ENCODE assay signal across 1 cellular context in the genomic region with DNA sequence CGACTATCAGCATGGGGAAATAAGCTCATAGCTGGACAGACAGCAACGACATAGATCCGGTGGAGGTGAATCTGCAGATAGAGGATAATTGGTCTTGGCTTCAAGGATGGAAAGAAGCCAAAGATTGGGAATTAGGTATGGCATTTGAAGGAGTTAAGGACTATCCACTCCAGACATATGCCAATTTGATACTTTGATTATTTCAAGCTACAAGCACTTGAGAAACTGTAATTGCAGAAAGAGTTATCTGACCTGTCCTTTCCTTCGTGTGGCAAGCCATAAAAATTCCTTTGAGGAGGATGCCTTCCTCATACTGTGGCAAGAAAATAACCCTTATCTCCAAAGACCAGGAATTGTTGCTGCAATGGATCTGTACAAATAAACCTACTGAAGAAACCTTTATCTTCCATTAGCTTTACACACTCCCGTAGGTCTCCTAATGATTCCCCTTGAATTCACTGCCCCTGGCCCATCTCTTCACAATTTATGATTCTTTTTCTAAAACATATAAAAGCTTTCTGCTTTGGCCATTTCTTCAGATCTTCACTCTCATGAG.
TF ChIP-seq lines count a peak whose summit lies in the region.

No MANE protein-coding gene starts in this region.

TF ChIP-seq in K562, 482 proteins besides CTCF, POLR2A, EP300 and RAD21 (continued from another document and continues in another):
- TF ChIP-seq, protein P1, sequence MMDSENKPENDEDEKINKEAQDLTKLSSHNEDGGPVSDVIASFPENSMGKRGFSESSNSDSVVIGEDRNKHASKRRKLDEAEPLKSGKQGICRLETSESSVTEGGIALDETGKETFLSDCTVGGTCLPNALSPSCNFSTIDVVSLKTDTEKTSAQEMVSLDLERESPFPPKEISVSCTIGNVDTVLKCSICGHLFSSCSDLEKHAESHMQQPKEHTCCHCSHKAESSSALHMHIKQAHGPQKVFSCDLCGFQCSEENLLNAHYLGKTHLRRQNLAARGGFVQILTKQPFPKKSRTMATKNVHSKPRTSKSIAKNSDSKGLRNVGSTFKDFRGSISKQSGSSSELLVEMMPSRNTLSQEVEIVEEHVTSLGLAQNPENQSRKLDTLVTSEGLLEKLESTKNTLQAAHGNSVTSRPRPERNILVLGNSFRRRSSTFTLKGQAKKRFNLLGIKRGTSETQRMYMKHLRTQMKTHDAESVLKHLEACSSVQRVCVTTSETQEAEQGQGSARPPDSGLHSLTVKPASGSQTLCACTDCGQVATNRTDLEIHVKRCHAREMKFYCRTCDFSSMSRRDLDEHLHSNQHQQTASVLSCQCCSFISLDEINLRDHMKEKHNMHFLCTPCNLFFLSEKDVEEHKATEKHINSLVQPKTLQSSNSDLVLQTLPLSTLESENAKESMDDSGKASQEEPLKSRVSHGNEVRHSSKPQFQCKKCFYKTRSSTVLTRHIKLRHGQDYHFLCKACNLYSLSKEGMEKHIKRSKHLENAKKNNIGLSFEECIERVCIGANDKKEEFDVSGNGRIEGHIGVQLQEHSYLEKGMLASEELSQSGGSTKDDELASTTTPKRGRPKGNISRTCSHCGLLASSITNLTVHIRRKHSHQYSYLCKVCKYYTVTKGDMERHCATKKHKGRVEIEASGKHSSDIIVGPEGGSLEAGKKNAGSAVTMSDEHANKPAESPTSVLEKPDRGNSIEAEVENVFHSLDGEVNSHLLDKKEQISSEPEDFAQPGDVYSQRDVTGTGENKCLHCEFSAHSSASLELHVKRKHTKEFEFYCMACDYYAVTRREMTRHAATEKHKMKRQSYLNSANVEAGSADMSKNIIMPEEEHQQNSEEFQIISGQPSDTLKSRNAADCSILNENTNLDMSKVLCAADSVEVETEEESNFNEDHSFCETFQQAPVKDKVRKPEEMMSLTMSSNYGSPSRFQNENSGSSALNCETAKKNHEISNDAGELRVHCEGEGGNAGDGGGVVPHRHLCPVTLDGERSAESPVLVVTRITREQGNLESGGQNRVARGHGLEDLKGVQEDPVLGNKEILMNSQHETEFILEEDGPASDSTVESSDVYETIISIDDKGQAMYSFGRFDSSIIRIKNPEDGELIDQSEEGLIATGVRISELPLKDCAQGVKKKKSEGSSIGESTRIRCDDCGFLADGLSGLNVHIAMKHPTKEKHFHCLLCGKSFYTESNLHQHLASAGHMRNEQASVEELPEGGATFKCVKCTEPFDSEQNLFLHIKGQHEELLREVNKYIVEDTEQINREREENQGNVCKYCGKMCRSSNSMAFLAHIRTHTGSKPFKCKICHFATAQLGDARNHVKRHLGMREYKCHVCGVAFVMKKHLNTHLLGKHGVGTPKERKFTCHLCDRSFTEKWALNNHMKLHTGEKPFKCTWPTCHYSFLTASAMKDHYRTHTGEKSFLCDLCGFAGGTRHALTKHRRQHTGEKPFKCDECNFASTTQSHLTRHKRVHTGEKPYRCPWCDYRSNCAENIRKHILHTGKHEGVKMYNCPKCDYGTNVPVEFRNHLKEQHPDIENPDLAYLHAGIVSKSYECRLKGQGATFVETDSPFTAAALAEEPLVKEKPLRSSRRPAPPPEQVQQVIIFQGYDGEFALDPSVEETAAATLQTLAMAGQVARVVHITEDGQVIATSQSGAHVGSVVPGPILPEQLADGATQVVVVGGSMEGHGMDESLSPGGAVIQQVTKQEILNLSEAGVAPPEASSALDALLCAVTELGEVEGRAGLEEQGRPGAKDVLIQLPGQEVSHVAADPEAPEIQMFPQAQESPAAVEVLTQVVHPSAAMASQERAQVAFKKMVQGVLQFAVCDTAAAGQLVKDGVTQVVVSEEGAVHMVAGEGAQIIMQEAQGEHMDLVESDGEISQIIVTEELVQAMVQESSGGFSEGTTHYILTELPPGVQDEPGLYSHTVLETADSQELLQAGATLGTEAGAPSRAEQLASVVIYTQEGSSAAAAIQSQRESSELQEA (IDR thresholded peaks at IDR 0.05; ENCODE audit: low read depth) = no peak
- TF ChIP-seq ASH1L (IDR thresholded peaks at IDR 0.05; ENCODE audit: borderline replicate concordance, low read depth, partially characterized antibody) = no peak
- TF ChIP-seq ARNT (IDR thresholded peaks at IDR 0.05) = no peak
- no peak for TF ChIP-seq CBX3 (IDR thresholded peaks at IDR 0.05; ENCODE audit: borderline replicate concordance in 1 of 2, low read length in 2 of 2)
- peak; percentile 84 for TF ChIP-seq CBFA2T3 (IDR thresholded peaks at IDR 0.05)
- peak; percentile 73 for TF ChIP-seq CBFA2T2 (conservative IDR thresholded peaks at IDR 0.05)
- TF ChIP-seq SREBF1 (IDR thresholded peaks at IDR 0.05; ENCODE audit: borderline replicate concordance, low read depth, low read length) = no peak
- no peak for TF ChIP-seq HMG20A (CRISPR knock-in tag; conservative IDR thresholded peaks at IDR 0.05)
- TF ChIP-seq PTRF (tag; IDR thresholded peaks at IDR 0.05) = no peak
- TF ChIP-seq, protein P2, sequence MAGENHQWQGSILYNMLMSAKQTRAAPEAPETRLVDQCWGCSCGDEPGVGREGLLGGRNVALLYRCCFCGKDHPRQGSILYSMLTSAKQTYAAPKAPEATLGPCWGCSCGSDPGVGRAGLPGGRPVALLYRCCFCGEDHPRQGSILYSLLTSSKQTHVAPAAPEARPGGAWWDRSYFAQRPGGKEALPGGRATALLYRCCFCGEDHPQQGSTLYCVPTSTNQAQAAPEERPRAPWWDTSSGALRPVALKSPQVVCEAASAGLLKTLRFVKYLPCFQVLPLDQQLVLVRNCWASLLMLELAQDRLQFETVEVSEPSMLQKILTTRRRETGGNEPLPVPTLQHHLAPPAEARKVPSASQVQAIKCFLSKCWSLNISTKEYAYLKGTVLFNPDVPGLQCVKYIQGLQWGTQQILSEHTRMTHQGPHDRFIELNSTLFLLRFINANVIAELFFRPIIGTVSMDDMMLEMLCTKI (IDR thresholded peaks at IDR 0.05; ENCODE audit: partially characterized antibody) = no peak
- no peak for TF ChIP-seq HDAC6 (IDR thresholded peaks at IDR 0.05; ENCODE audit: low read depth, low read length)
- no peak for TF ChIP-seq LEF1 (IDR thresholded peaks at IDR 0.05)
- no peak for TF ChIP-seq ZNF24 (IDR thresholded peaks at IDR 0.05)
- peak; percentile 77 for TF ChIP-seq TCF3 (CRISPR knock-in tag; IDR thresholded peaks at IDR 0.05)
- no peak for TF ChIP-seq EP400 (IDR thresholded peaks at IDR 0.05)
- peak; percentile 72 for TF ChIP-seq CEBPB (tag; IDR thresholded peaks at IDR 0.05)
- peak; percentile 22; the same call in 1 of the 2 replicates for TF ChIP-seq FOSL1 (tag; conservative IDR thresholded peaks at IDR 0.05)
- TF ChIP-seq SMC3 (conservative IDR thresholded peaks at IDR 0.05; ENCODE audit: insufficient read depth, low read depth, low read length) = no peak
- TF ChIP-seq, protein P3, sequence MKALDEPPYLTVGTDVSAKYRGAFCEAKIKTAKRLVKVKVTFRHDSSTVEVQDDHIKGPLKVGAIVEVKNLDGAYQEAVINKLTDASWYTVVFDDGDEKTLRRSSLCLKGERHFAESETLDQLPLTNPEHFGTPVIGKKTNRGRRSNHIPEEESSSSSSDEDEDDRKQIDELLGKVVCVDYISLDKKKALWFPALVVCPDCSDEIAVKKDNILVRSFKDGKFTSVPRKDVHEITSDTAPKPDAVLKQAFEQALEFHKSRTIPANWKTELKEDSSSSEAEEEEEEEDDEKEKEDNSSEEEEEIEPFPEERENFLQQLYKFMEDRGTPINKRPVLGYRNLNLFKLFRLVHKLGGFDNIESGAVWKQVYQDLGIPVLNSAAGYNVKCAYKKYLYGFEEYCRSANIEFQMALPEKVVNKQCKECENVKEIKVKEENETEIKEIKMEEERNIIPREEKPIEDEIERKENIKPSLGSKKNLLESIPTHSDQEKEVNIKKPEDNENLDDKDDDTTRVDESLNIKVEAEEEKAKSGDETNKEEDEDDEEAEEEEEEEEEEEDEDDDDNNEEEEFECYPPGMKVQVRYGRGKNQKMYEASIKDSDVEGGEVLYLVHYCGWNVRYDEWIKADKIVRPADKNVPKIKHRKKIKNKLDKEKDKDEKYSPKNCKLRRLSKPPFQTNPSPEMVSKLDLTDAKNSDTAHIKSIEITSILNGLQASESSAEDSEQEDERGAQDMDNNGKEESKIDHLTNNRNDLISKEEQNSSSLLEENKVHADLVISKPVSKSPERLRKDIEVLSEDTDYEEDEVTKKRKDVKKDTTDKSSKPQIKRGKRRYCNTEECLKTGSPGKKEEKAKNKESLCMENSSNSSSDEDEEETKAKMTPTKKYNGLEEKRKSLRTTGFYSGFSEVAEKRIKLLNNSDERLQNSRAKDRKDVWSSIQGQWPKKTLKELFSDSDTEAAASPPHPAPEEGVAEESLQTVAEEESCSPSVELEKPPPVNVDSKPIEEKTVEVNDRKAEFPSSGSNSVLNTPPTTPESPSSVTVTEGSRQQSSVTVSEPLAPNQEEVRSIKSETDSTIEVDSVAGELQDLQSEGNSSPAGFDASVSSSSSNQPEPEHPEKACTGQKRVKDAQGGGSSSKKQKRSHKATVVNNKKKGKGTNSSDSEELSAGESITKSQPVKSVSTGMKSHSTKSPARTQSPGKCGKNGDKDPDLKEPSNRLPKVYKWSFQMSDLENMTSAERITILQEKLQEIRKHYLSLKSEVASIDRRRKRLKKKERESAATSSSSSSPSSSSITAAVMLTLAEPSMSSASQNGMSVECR (CRISPR knock-in tag; IDR thresholded peaks at IDR 0.05) = no peak
- TF ChIP-seq, protein P4, sequence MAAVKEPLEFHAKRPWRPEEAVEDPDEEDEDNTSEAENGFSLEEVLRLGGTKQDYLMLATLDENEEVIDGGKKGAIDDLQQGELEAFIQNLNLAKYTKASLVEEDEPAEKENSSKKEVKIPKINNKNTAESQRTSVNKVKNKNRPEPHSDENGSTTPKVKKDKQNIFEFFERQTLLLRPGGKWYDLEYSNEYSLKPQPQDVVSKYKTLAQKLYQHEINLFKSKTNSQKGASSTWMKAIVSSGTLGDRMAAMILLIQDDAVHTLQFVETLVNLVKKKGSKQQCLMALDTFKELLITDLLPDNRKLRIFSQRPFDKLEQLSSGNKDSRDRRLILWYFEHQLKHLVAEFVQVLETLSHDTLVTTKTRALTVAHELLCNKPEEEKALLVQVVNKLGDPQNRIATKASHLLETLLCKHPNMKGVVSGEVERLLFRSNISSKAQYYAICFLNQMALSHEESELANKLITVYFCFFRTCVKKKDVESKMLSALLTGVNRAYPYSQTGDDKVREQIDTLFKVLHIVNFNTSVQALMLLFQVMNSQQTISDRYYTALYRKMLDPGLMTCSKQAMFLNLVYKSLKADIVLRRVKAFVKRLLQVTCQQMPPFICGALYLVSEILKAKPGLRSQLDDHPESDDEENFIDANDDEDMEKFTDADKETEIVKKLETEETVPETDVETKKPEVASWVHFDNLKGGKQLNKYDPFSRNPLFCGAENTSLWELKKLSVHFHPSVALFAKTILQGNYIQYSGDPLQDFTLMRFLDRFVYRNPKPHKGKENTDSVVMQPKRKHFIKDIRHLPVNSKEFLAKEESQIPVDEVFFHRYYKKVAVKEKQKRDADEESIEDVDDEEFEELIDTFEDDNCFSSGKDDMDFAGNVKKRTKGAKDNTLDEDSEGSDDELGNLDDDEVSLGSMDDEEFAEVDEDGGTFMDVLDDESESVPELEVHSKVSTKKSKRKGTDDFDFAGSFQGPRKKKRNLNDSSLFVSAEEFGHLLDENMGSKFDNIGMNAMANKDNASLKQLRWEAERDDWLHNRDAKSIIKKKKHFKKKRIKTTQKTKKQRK (IDR thresholded peaks at IDR 0.05; ENCODE audit: borderline replicate concordance, low read depth, low read length) = no peak
- no peak for TF ChIP-seq SMAD1 (IDR thresholded peaks at IDR 0.05; ENCODE audit: low read depth, low read length, partially characterized antibody)
- no peak for TF ChIP-seq MEF2A (IDR thresholded peaks at IDR 0.05; ENCODE audit: control insufficient read depth, low read depth, low read length)
- TF ChIP-seq, protein P5, sequence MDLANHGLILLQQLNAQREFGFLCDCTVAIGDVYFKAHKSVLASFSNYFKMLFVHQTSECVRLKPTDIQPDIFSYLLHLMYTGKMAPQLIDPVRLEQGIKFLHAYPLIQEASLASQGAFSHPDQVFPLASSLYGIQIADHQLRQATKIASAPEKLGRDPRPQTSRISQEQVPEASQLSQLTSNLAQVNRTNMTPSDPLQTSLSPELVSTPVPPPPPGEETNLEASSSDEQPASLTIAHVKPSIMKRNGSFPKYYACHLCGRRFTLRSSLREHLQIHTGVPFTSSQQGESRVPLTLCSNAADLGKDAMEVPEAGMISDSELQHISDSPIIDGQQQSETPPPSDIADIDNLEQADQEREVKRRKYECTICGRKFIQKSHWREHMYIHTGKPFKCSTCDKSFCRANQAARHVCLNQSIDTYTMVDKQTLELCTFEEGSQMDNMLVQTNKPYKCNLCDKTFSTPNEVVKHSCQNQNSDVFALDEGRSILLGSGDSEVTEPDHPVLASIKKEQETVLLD (IDR thresholded peaks at IDR 0.05) = no peak
- TF ChIP-seq SRSF9 (IDR thresholded peaks at IDR 0.05; ENCODE audit: borderline replicate concordance, low read depth, low read length) = no peak
- no peak for TF ChIP-seq ZNF589 (CRISPR knock-in tag; IDR thresholded peaks at IDR 0.05; ENCODE audit: low read depth)
- no peak for TF ChIP-seq ELF4 (CRISPR knock-in tag; IDR thresholded peaks at IDR 0.05)
- TF ChIP-seq MTA2 (IDR thresholded peaks at IDR 0.05; ENCODE audit: low read depth) = no peak
- 0 out of 2 replicates have a peak, but pooled peaks have one; percentile 16 for TF ChIP-seq GATA2 (CRISPR knock-in tag; IDR thresholded peaks at IDR 0.05)
- TF ChIP-seq, protein P6, sequence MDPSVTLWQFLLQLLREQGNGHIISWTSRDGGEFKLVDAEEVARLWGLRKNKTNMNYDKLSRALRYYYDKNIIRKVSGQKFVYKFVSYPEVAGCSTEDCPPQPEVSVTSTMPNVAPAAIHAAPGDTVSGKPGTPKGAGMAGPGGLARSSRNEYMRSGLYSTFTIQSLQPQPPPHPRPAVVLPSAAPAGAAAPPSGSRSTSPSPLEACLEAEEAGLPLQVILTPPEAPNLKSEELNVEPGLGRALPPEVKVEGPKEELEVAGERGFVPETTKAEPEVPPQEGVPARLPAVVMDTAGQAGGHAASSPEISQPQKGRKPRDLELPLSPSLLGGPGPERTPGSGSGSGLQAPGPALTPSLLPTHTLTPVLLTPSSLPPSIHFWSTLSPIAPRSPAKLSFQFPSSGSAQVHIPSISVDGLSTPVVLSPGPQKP (CRISPR knock-in tag; IDR thresholded peaks at IDR 0.05) = no peak
- no peak for TF ChIP-seq SIRT6 (IDR thresholded peaks at IDR 0.05; ENCODE audit: low read depth, low read length)
- TF ChIP-seq, protein P7, sequence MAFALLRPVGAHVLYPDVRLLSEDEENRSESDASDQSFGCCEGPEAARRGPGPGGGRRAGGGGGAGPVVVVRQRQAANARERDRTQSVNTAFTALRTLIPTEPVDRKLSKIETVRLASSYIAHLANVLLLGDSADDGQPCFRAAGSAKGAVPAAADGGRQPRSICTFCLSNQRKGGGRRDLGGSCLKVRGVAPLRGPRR (CRISPR knock-in tag; IDR thresholded peaks at IDR 0.05) = no peak
- TF ChIP-seq, protein P8, sequence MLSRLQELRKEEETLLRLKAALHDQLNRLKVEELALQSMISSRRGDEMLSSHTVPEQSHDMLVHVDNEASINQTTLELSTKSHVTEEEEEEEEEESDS (CRISPR knock-in tag; IDR thresholded peaks at IDR 0.05) = no peak
- no peak for TF ChIP-seq OTX1 (CRISPR knock-in tag; IDR thresholded peaks at IDR 0.05)
- no peak for TF ChIP-seq POLR3A (IDR thresholded peaks at IDR 0.05; ENCODE audit: borderline replicate concordance, extremely low read depth, insufficient read depth, insufficient read length)
- peak; percentile 30; the same call in 1 of the 2 replicates for TF ChIP-seq HDAC2 (IDR thresholded peaks at IDR 0.05)
- no peak for TF ChIP-seq POLR2AphosphoS2 (IDR thresholded peaks at IDR 0.05; ENCODE audit: low read length)
